8 cellular contexts compared by ENCODE assay signal in the genomic region with DNA sequence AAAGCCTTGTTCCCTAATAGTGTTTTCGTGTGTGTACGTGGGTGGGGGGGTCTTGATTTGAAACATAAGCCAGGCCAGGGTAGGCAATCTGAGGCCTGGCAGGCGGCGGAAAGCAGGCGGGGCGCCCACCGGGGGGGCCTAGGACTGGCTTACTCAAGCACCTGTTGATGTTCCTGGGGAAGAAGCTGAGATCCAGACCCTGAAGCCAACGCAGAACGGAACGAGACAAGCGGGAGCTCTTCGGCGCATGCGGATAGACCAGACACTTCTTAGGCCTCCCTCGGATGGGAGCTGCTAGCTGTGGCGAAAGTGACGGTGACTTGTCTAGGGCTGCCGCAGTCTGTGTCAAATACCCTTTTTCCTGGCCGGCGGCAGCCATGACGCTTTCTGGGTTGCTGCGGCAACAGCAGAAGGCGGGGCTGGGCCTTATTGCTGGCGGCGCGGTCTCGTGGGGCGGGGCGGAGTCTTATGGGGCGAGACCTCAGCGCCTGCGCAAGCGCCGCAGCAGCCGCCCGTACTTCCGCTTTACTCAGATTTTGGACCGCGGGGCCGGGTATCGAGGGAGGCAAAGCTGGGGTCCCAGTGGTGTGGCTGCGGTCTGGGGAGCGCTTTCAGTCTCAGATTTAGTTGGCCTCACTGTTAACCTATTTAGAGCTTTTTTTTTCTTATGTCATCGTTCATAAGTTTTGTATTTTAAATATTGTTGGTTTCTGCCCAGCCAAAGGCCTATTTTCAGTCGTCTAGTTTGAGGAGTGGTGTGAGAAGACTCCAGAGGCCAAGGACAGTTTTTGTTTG. TPM values are rescaled to one million over a fixed set of nuclear protein-coding genes. Genes with fewer than 3 reads are reported as not detected.
DNase-seq lines count a peak whose midpoint lies in the region; ATAC-seq, FAIRE-seq and TF ChIP-seq lines count a peak whose summit lies in the region.

A gene (minus strand): TSS at position 402 of the 795 bp plus-strand sequence. CDS start 23 bp downstream, at position 379.

- DNase-seq in AG04449 (ENCODE audit: low read depth, low spot score), result peak; percentile 47
- peak; percentile 69 for DNase-seq in NCI-H226
- peak; percentile 94 for DNase-seq in activated B cell treated with CpG ODN at 0.5 μM for 24 hours
- DNase-seq in caudate nucleus (lab: John Stamatoyannopoulos, UW), result peak; percentile 28 to 97 (median 89)
- DNase-seq in iPS-NIHi7 (ENCODE audit: extremely low spot score), result peak; percentile 95
- DNase-seq in small intestine, result peak; percentile 88

- TF ChIP-seq CTCF in AG04449 (IDR thresholded peaks at IDR 0.05; ENCODE audit: insufficient read depth, low read length, missing control alignments), result no peak
- TF ChIP-seq CTCF in activated B cell treated with CpG ODN at 0.5 μM for 24 hours (IDR thresholded peaks at IDR 0.05), result no peak

- peak within 1 kb of the TSS; percentile 75 for H3K27ac ChIP-seq in caudate nucleus (ENCODE audit: low read depth, low read length)
- H3K27ac ChIP-seq in small intestine (ENCODE audit: low read depth in 1 of 2, low read length in 1 of 2), result peak within 1 kb of the TSS in 1 of 2 donors; percentile 85

- H3K27ac Mint-ChIP-seq in activated B cell treated with CpG ODN at 0.5 μM for 24 hours, result peak within 1 kb of the TSS; percentile 87

- WGBS in small intestine, 3 donors, result 0 to 1% (median 1%) methylated on average over 40 to 45 of the region's 45 CpGs

- H3K36me3 ChIP-seq in small intestine (ENCODE audit: control insufficient read depth in 2 of 2, insufficient read depth in 2 of 2, low read length in 2 of 2), result no peaks in the 10 kb centered on the region

- H3K9me3 ChIP-seq in small intestine (ENCODE audit: control insufficient read depth, low read depth), result no peaks in the 10 kb centered on the region

- CTCF ChIA-PET in AG04449 (lab: Yijun Ruan, JAX), result interaction anchor here (0.7 to 1.6 kb wide), 4 partner anchors 9 to 137 kb away, joined by 3 to 6 read pairs (median 4); no protein-coding TSS in a partner anchor
- CTCF ChIA-PET in activated B cell treated with CpG ODN at 0.5 μM for 24 hours (lab: Charles Lee), result no interaction called here

- H3K36me3 Mint-ChIP-seq in activated B cell treated with CpG ODN at 0.5 μM for 24 hours (ENCODE audit: low read depth), result no peaks in the 10 kb centered on the region

- H3K4me1 Mint-ChIP-seq in activated B cell treated with CpG ODN at 0.5 μM for 24 hours, result peaks cover 10% of the 10 kb centered on the region

- H3K9me3 Mint-ChIP-seq in activated B cell treated with CpG ODN at 0.5 μM for 24 hours, result no peaks in the 10 kb centered on the region

- H3K4me1 ChIP-seq in small intestine (ENCODE audit: control insufficient read depth in 2 of 2, insufficient read depth in 1 of 2, low read depth in 1 of 2, low read length in 1 of 2), result peaks cover 0 to 2% of the 10 kb centered on the region in 2 donors

- peak; percentile 99 for ATAC-seq in GM18909 (IDR thresholded peaks at IDR 0.05; ENCODE audit: poor library complexity, unreplicated experiment)
- peak; percentile 98 for ATAC-seq in HG03196 (IDR thresholded peaks at IDR 0.05; ENCODE audit: unreplicated experiment)
- peak; percentile 97 for ATAC-seq in activated B cell treated with CpG ODN at 0.5 μM for 24 hours (ENCODE audit: low read depth)

- POLR2A ChIA-PET in AG04449 (lab: Yijun Ruan, JAX) (no interaction called here), activated B cell treated with CpG ODN at 0.5 μM for 24 hours (lab: Charles Lee) (interaction anchor here (1.0 to 1.5 kb wide), 4 partner anchors 105 to 1247 kb away, joined by 3 to 12 read pairs (median 4); a partner anchor contains a TSS)

- no peak for FAIRE-seq in small intestine (lab: Jason Lieb, UNC)

- H3K4me3 ChIP-seq in AG04449 (ENCODE audit: low read depth, low read length) (peak within 1 kb of the TSS; percentile 77), small intestine (ENCODE audit: low read depth in 1 of 2, low read length in 2 of 2) (peak within 1 kb of the TSS; percentile 22 to 46)

- intact Hi-C loops in activated B cell treated with CpG ODN at 0.5 μM for 24 hours (cut with micrococcal nuclease), result loop anchor here (1.0 to 5.0 kb wide), 6 partner anchors 71 to 1913 kb away; a partner anchor contains a TSS

- peaks cover 41% of the 10 kb centered on the region for H3K27me3 Mint-ChIP-seq in activated B cell treated with CpG ODN at 0.5 μM for 24 hours

- peaks cover 0 to 3% of the 10 kb centered on the region in 2 donors for H3K27me3 ChIP-seq in small intestine (ENCODE audit: control insufficient read depth in 2 of 2, insufficient read depth in 2 of 2, low read length in 2 of 2)

- H3K4me3 Mint-ChIP-seq in activated B cell treated with CpG ODN at 0.5 μM for 24 hours, result peak within 1 kb of the TSS; percentile 87

RNA-seq across cellular contexts. Expression of the gene that starts here (rescaled TPM):
- total RNA-seq in activated B cell treated with CpG ODN at 0.5 μM for 24 hours, result not detected in 2 replicates
- polyA plus RNA-seq in small intestine, result not detected

Comparison
In these comparisons a context has a peak if more than half of its experiments do, and no peak if none do; other contexts are left out.
1. Peak in DNase-seq and ATAC-seq in activated B cell treated with CpG ODN at 0.5 μM for 24 hours; RNA of the gene not detected or under 1 TPM.
2. Peak in DNase-seq and H3K4me3 ChIP-seq in small intestine; RNA of the gene not detected or under 1 TPM.